In the genomic region with DNA sequence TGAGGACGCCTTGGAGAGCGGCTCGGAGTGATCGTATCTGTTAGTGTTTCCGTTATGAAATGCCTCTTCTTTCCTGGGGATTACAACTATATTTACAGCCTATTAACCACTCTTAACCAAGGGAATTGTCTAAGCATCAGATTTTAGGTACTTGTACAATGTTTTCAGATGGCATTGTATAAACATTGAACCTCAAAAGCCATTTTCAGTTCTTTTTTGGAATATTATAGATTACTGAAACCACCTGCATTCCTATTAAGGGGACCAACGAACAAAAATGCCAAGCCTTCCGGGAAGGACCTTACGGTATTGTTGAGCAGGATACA, we compare ENCODE assay signal across 8 cellular contexts. TPM values are rescaled to one million over a fixed set of nuclear protein-coding genes. Genes with fewer than 3 reads are reported as not detected.
DNase-seq lines count a peak whose midpoint lies in the region; ATAC-seq and TF ChIP-seq lines count a peak whose summit lies in the region.

No MANE protein-coding gene starts in this region.

- H2AK5ac ChIP-seq in IMR-90 (ENCODE audit: low read depth, low read length) = no peak overlapping the region

- H3K36me3 Mint-ChIP-seq in naive B cell = no peaks in the 10 kb centered on the region

- peak overlapping the region; percentile 2; the same call in 1 of the 3 replicates for H2BK15ac ChIP-seq in IMR-90 (ENCODE audit: low read depth, low read length)

- H3K4me3 ChIP-seq in ACC112 (ENCODE audit: low read depth, low read length) (peak overlapping the region; percentile 81), IMR-90 (ENCODE audit: insufficient read depth, low read depth, low read length) (peak overlapping the region; percentile 90), choroid plexus epithelial cell (ENCODE audit: low read depth, low read length) (peak overlapping the region; percentile 79)

- in situ Hi-C loops in IMR-90 (cut with MboI; ENCODE audit: low sequenced_read_pairs) = no loop called here

- TF ChIP-seq POLR2A in IMR-90 (IDR thresholded peaks at IDR 0.05; ENCODE audit: low read depth, low read length) = no peak

- peak overlapping the region in 4 of 6 donors; percentile 42 to 80 (median 62) for H3K27ac Mint-ChIP-seq in naive B cell

- H3K79me2 ChIP-seq in ACC112 (ENCODE audit: control insufficient read depth, insufficient read depth, low read length, unreplicated experiment) = peaks cover 5% of the 10 kb centered on the region

- no peak overlapping the region; the same call in 1 of the 2 replicates for H3K4ac ChIP-seq in IMR-90 (ENCODE audit: low read depth, low read length)

- H3K27me3 ChIP-seq in ACC112 (ENCODE audit: insufficient read depth, low read length) (peaks cover 18% of the 10 kb centered on the region), IMR-90 (ENCODE audit: control insufficient read depth, insufficient read depth, low read length) (peaks cover 10% of the 10 kb centered on the region)

- H3K4me3 Mint-ChIP-seq in naive B cell = peak overlapping the region; percentile 79 to 92 (median 85)

- H3K4me1 ChIP-seq in ACC112 (ENCODE audit: control insufficient read depth, insufficient read depth, low read length, unreplicated experiment) (no peaks in the 10 kb centered on the region), IMR-90 (ENCODE audit: control insufficient read depth, insufficient read depth, low read length) (peaks cover 2% of the 10 kb centered on the region; the same call in 1 of the 2 replicates)

- ATAC-seq in IMR-90 (ENCODE audit: low read depth) = no peak
- no peak for ATAC-seq in naive B cell (ENCODE audit: low read depth in 2 of 2)
- ATAC-seq in GM19035 (IDR thresholded peaks at IDR 0.05; ENCODE audit: unreplicated experiment) = no peak

- H4K5ac ChIP-seq in IMR-90 (ENCODE audit: low read depth, low read length) = no peak overlapping the region

- H3K27ac ChIP-seq in ACC112 (ENCODE audit: low read depth, low read length) (no peak overlapping the region), IMR-90 (ENCODE audit: insufficient read depth, low read length) (peak overlapping the region; percentile 31; the same call in 1 of the 2 replicates)

- 0 out of 4 replicates have a peak overlapping the region, but pooled peaks of 1 of the 2 experiments have one; percentile 30 for H4K8ac ChIP-seq in IMR-90 (ENCODE audit: low read depth in 2 of 2, low read length in 2 of 2)

- H2BK20ac ChIP-seq in IMR-90 (ENCODE audit: low read depth, low read length) = no peak overlapping the region

- no peak overlapping the region for H4K91ac ChIP-seq in IMR-90 (ENCODE audit: insufficient read depth, low read depth, low read length)

- no TSS peak for BruUV-seq in IMR-90 (replicated peaks; lab: Mats Ljungman, UMichigan)

- TF ChIP-seq CTCF in IMR-90 (conservative IDR thresholded peaks at IDR 0.05; ENCODE audit: low read depth, low read length) (no peak), choroid plexus epithelial cell (conservative IDR thresholded peaks at IDR 0.05; ENCODE audit: low read depth, low read length) (no peak)

- POLR2A ChIA-PET in IMR-90 (lab: Charles Lee; ENCODE audit: unreplicated experiment) = interaction anchor here (1.0 kb wide), 1 partner anchor 256 kb away, joined by 3 read pairs; no protein-coding TSS in a partner anchor

- H3K4me1 Mint-ChIP-seq in naive B cell = peaks cover 6 to 10% (median 7%) of the 10 kb centered on the region in 3 donors

- H3K9ac ChIP-seq in IMR-90 (ENCODE audit: low read depth, low read length) = peak overlapping the region; percentile 76

- intact Hi-C loops in IMR-90 (cut with micrococcal nuclease) = loop anchor here (2.0 to 5.0 kb wide), 2 partner anchors 51 to 257 kb away; no protein-coding TSS in a partner anchor

- peak overlapping the region; percentile 74 for H3K23ac ChIP-seq in IMR-90 (ENCODE audit: low read depth, low read length)

- no peak for TF ChIP-seq RAD21 in IMR-90 (IDR thresholded peaks at IDR 0.05; ENCODE audit: low read length)

- H3K36me3 ChIP-seq in ACC112 (ENCODE audit: insufficient read depth, low read length) (no peaks in the 10 kb centered on the region), IMR-90 (ENCODE audit: control insufficient read depth, insufficient read depth, low read length) (no peaks in the 10 kb centered on the region)

- peaks cover 0 to 2% (median 0%) of the 10 kb centered on the region in 7 donors for H3K9me3 Mint-ChIP-seq in naive B cell

- peak overlapping the region; percentile 10; the same call in 1 of the 2 replicates for H3K56ac ChIP-seq in IMR-90 (ENCODE audit: extremely low read depth, insufficient read depth, low read length)

- dilution Hi-C loops in IMR-90 (cut with HindIII; ENCODE audit: low sequenced_read_pairs, unreplicated experiment) = no loop called here

- peaks cover 0 to 29% of the 10 kb centered on the region in 2 experiments; a peak in 2 of 4 replicates for H3K79me1 ChIP-seq in IMR-90 (ENCODE audit: low read depth in 1 of 2, low read length in 2 of 2)

- H3K4me2 ChIP-seq in IMR-90 (ENCODE audit: low read depth, low read length) = peak overlapping the region; percentile 85

- no peak overlapping the region for H3K18ac ChIP-seq in IMR-90 (ENCODE audit: low read depth, low read length)

- no peaks in the 10 kb centered on the region; the same call in 1 of the 2 replicates for H3K9me1 ChIP-seq in IMR-90 (ENCODE audit: insufficient read depth, low read length)

- CTCF ChIA-PET in IMR-90 (lab: Yijun Ruan, JAX) = interaction anchor here (0.7 kb wide), 1 partner anchor 10 kb away, joined by 3 read pairs; no protein-coding TSS in a partner anchor

- H2BK120ac ChIP-seq in IMR-90 (ENCODE audit: low read depth, low read length) = no peak overlapping the region

- H2AK9ac ChIP-seq in IMR-90 (replicated peaks; ENCODE audit: low read depth, low read length, poor library complexity) = peak overlapping the region; percentile 75

- no peak overlapping the region for H2BK5ac ChIP-seq in IMR-90 (ENCODE audit: low read depth, low read length, poor library complexity, severe bottlenecking)

- H3K9me3 ChIP-seq in IMR-90 (ENCODE audit: control insufficient read depth, insufficient read depth, low read length) = no peaks in the 10 kb centered on the region

- H2AFZ ChIP-seq in ACC112 (ENCODE audit: low read length, unreplicated experiment) (peak overlapping the region; percentile 89), IMR-90 (replicated peaks; ENCODE audit: low read length, poor library complexity) (peak overlapping the region; percentile 85)

- no CpG with 5 or more reads among the region's 8 CpGs for WGBS in IMR-90 (ENCODE audit: extremely low coverage in 2 of 2, insufficient read length in 1 of 2), 2 experiments

- H3K14ac ChIP-seq in IMR-90 (replicated peaks; ENCODE audit: low read depth, low read length) = no peak overlapping the region

- peaks cover 16% of the 10 kb centered on the region; the same call in 1 of the 2 replicates for H4K20me1 ChIP-seq in IMR-90 (ENCODE audit: insufficient read depth, low read length)

- DNase-seq in IMR-90 = no peak
- DNase-seq in choroid plexus epithelial cell (ENCODE audit: low read depth) = no peak
- no peak for DNase-seq in naive B cell
- no peak for DNase-seq in COLO829 (ENCODE audit: low spot score)
- no peak for DNase-seq in GF-D8 (lab: John Stamatoyannopoulos, UW)
- DNase-seq in medulla oblongata (ENCODE audit: extremely low spot score) = no peak

- H3K27me3 Mint-ChIP-seq in naive B cell = peaks cover 28 to 38% (median 28%) of the 10 kb centered on the region in 3 donors

TF ChIP-seq in IMR-90, 13 proteins besides CTCF, POLR2A, EP300 and RAD21:
- TF ChIP-seq, protein P1, sequence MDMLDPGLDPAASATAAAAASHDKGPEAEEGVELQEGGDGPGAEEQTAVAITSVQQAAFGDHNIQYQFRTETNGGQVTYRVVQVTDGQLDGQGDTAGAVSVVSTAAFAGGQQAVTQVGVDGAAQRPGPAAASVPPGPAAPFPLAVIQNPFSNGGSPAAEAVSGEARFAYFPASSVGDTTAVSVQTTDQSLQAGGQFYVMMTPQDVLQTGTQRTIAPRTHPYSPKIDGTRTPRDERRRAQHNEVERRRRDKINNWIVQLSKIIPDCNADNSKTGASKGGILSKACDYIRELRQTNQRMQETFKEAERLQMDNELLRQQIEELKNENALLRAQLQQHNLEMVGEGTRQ (IDR thresholded peaks at IDR 0.05; ENCODE audit: low read depth, low read length) = no peak
- no peak for TF ChIP-seq SMC3 (IDR thresholded peaks at IDR 0.05; ENCODE audit: low read depth, low read length)
- no peak for TF ChIP-seq MAFK (IDR thresholded peaks at IDR 0.05; ENCODE audit: low read depth, low read length)
- TF ChIP-seq ELK1 (IDR thresholded peaks at IDR 0.05; ENCODE audit: borderline replicate concordance, low read depth, low read length) = no peak
- TF ChIP-seq RFX5 (IDR thresholded peaks at IDR 0.05; ENCODE audit: low read depth, low read length) = no peak
- no peak for TF ChIP-seq MAZ (IDR thresholded peaks at IDR 0.05; ENCODE audit: borderline replicate concordance, low read depth, low read length)
TF ChIP-seq in IMR-90: peak in this region for 0.

RNA-seq across cellular contexts. Expression of gene NEO1, which starts 1.1 kb away (rescaled TPM):
- 16.3 and 18.3 TPM in 2 replicates for total RNA-seq in IMR-90 (2012; rRNA removed)
- polyA plus RNA-seq in IMR-90 (2012; rRNA removed) (18.5 and 19.3 TPM in 2 replicates), naive B cell (ENCODE audit: low read depth in 6 of 6) (1 to 10 TPM in 1 of 6 donors, under 1 TPM in 4, not detected in 1; 0.48 to 2.1 (median 0.85) TPM)
- 6.7 and 15.3 TPM in 2 replicates for polyA plus RNA-seq in IMR-90 (2012; cell fraction: cytosol; rRNA removed)
- 14.0 and 17.8 TPM in 2 replicates for polyA plus RNA-seq in IMR-90 (2012; cell fraction: nucleus; rRNA removed; ENCODE audit: low replicate concordance)
